Comparison of ENCODE assay signal across 9 cellular contexts in the genomic region with DNA sequence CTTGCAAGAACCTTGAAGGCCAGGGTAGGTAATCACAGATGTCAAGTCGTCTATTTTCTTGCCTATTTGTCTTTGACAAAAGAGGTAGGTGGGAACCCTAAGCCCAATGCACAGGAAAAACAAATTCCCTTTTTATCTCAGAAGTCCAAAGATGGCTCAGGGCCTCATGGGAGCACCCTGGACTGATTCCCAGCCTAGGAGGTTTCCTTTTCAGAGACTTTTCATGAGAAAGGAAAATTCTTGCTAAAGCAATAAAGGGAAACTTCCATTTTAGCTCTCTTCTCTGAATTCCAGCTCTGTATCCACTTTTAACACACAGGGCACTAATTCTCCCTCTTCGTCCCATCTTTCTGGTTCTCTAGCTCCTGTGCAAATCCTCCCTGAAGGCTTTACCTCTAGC. TPM values are rescaled to one million over a fixed set of nuclear protein-coding genes. Genes with fewer than 3 reads are reported as not detected.
A peak's percentile ranks its signal among the peaks of the same experiment; 100 is the strongest.
DNase-seq lines count a peak whose midpoint lies in the region; TF ChIP-seq lines count a peak whose summit lies in the region.
"Had no signal": no experiment of that assay in that cellular context is flagged by ENCODE, and none has a peak within 500 bp of the region (broad histone marks: within the 10 kb centered on the region; RNA-seq: fewer than 3 reads in every experiment).

No MANE protein-coding gene starts in this region.

- TF ChIP-seq CTCF in mammary epithelial cell (conservative IDR thresholded peaks at IDR 0.05 in 1 of 2, IDR thresholded peaks at IDR 0.05 in 1 of 2; ENCODE audit: extremely low read depth in 1 of 2, insufficient read depth in 1 of 2, low read depth in 1 of 2, low read length in 2 of 2) (no peak), testis (IDR thresholded peaks at IDR 0.05) (no peak)

- H4K20me1 ChIP-seq in mammary epithelial cell (ENCODE audit: insufficient read depth, low read length), result no peaks in the 10 kb centered on the region

- intact Hi-C loops in mammary epithelial cell (cut with micrococcal nuclease) (no loop called here), testis (cut with DNase I; ENCODE audit: low total_unique reads) (no loop called here)

- no TSS peak for BruUV-seq in mammary epithelial cell (replicated peaks; lab: Mats Ljungman, UMichigan)

- peaks cover 6% of the 10 kb centered on the region for H3K27me3 Mint-ChIP-seq in T-helper 2 cell treated with Interferon-gamma antibody and Interleukin-4, amounts not matched to agents 5 μg/mL and 100 μg/mL, for 36 hours (ENCODE audit: low read depth)

- dilution Hi-C loops in mammary epithelial cell (cut with HindIII; ENCODE audit: low sequenced_read_pairs), result no loop called here

- peaks cover 33% of the 10 kb centered on the region for H3K36me3 Mint-ChIP-seq in T-helper 2 cell treated with Interferon-gamma antibody and Interleukin-4, amounts not matched to agents 5 μg/mL and 100 μg/mL, for 36 hours (ENCODE audit: low read depth)

- no peak overlapping the region for H3K27ac Mint-ChIP-seq in T-helper 2 cell treated with Interferon-gamma antibody and Interleukin-4, amounts not matched to agents 5 μg/mL and 100 μg/mL, for 36 hours

- TF ChIP-seq POLR2A in testis (IDR thresholded peaks at IDR 0.05), result no peak

- H3K79me2 ChIP-seq in mammary epithelial cell (ENCODE audit: insufficient read depth, low read length), result no peaks in the 10 kb centered on the region

- H3K36me3 ChIP-seq in mammary epithelial cell (ENCODE audit: insufficient read depth, low read length) (peaks cover 4% of the 10 kb centered on the region), testis (ENCODE audit: low read depth, missing control alignments) (no peaks in the 10 kb centered on the region)

- peaks cover 10% of the 10 kb centered on the region for H3K4me1 ChIP-seq in mammary epithelial cell (ENCODE audit: insufficient read depth, low read length)
- H3K4me1 ChIP-seq in testis, result peaks cover 31% of the 10 kb centered on the region

- H3K4me3 ChIP-seq in mammary epithelial cell (replicated peaks in 1 of 3; ENCODE audit: insufficient read depth in 1 of 3, low read depth in 2 of 3, low read length in 3 of 3), result no peak overlapping the region
- H3K4me3 ChIP-seq in testis, result peak overlapping the region; percentile 81 to 94

- H3K27ac ChIP-seq in mammary epithelial cell (ENCODE audit: insufficient read depth, low read depth, low read length), result no peak overlapping the region
- H3K27ac ChIP-seq in testis, result peak overlapping the region; percentile 95 to 98
- H3K27ac ChIP-seq: SJSA1 had no signal

- CTCF ChIA-PET in mammary epithelial cell (lab: Charles Lee; ENCODE audit: low non-redundant PET), result no interaction called here

- H3K9me3 Mint-ChIP-seq in T-helper 2 cell treated with Interferon-gamma antibody and Interleukin-4, amounts not matched to agents 5 μg/mL and 100 μg/mL, for 36 hours, result no peaks in the 10 kb centered on the region

- DNase-seq in T-helper 2 cell treated with Interferon-gamma antibody and Interleukin-4, amounts not matched to agents 5 μg/mL and 100 μg/mL, for 36 hours (ENCODE audit: low spot score), result no peak
- DNase-seq in T-helper 2 cell (no peak), mammary epithelial cell (no peak), medulla oblongata (ENCODE audit: extremely low spot score) (peak; percentile 38), testis (peak; percentile 50), T1000 (lab: John Stamatoyannopoulos, UW) (no peak), SIG-M5 treated with dmso at 0.1 percent for 504 hours (lab: John Stamatoyannopoulos, UW; ENCODE audit: unreplicated experiment) (no peak)
- no peak for DNase-seq in stimulated activated CD4-positive, alpha-beta T cell treated with anti-CD3 and anti-CD28 coated beads, Interleukin-15, amount 100 ng/mL, for 24 hours

- no peak overlapping the region for H2AFZ ChIP-seq in mammary epithelial cell (ENCODE audit: low read depth, low read length)

- no peaks in the 10 kb centered on the region for H3K9me3 ChIP-seq in mammary epithelial cell (replicated peaks; ENCODE audit: insufficient read depth, low read length)
- no peaks in the 10 kb centered on the region for H3K9me3 ChIP-seq in testis

- peak overlapping the region; percentile 95 for H3K4me3 Mint-ChIP-seq in T-helper 2 cell treated with Interferon-gamma antibody and Interleukin-4, amounts not matched to agents 5 μg/mL and 100 μg/mL, for 36 hours

- 54% methylated on average over 2 of the region's 2 CpGs for WGBS in mammary epithelial cell (ENCODE audit: low coverage, missing lambda C conversion rate)
- WGBS in testis, 2 donors, result 5 to 9% methylated on average over 2 of the region's 2 CpGs

- peaks cover 19% of the 10 kb centered on the region for H3K4me1 Mint-ChIP-seq in T-helper 2 cell treated with Interferon-gamma antibody and Interleukin-4, amounts not matched to agents 5 μg/mL and 100 μg/mL, for 36 hours (ENCODE audit: low read depth)

- H3K27me3 ChIP-seq in mammary epithelial cell (ENCODE audit: insufficient read depth, low read length) (no peaks in the 10 kb centered on the region), testis (no peaks in the 10 kb centered on the region)

- in situ Hi-C loops in mammary epithelial cell (cut with MboI; ENCODE audit: low sequenced_read_pairs in 2 of 2), result no loop called here

- peak overlapping the region; percentile 86 for H3K4me2 ChIP-seq in mammary epithelial cell (ENCODE audit: insufficient read depth, low read depth, low read length)

- H3K9ac ChIP-seq in mammary epithelial cell (ENCODE audit: insufficient read depth, low read length), result no peak overlapping the region

RNA-seq across cellular contexts. Expression of gene ZNF641, which starts 1.2 kb away (rescaled TPM):
- total RNA-seq in mammary epithelial cell, result 10 to 100 TPM; 14.1 to 16.8 TPM
- 4.8 TPM for polyA plus RNA-seq in mammary epithelial cell
- polyA minus RNA-seq in mammary epithelial cell, result 4.1 TPM
- 10 to 100 TPM; 40.1 to 53.3 TPM for total RNA-seq in testis
- 27.2 TPM for polyA plus RNA-seq in testis (ENCODE audit: insufficient read depth, low read depth, low replicate concordance)

Comparison
In these comparisons a context has a peak if more than half of its experiments do, and no peak if none do; other contexts are left out.
1. DNase-seq: peak in medulla oblongata (single experiment) and testis (single experiment); none in T-helper 2 cell treated with Interferon-gamma antibody and Interleukin-4, amounts not matched to agents 5 μg/mL and 100 μg/mL, for 36 hours (single experiment), T-helper 2 cell (0 of 5), mammary epithelial cell (single experiment), stimulated activated CD4-positive, alpha-beta T cell treated with anti-CD3 and anti-CD28 coated beads, Interleukin-15, amount 100 ng/mL, for 24 hours (single experiment), T1000 (single experiment) and SIG-M5 treated with dmso at 0.1 percent for 504 hours (single experiment).
2. H3K4me3 ChIP-seq: peak in testis (2 of 2); none in mammary epithelial cell (0 of 3).